22 cellular contexts compared by ENCODE assay signal in genomic region chr22:29341849-29342127, GRCh38. TPM values are rescaled to one million over a fixed set of nuclear protein-coding genes. Genes with fewer than 3 reads are reported as not detected.
"Had no signal": no experiment of that assay in that cellular context is flagged by ENCODE, and none has a peak within 500 bp of the region (broad histone marks: within the 10 kb centered on the region; RNA-seq: fewer than 3 reads in every experiment).

No MANE protein-coding gene starts in this region.

- FAIRE-seq: bronchial epithelial cell had no signal

- H3K27me3 ChIP-seq: ascending aorta, esophagus squamous epithelium, neutrophil, suprapubic skin, upper lobe of left lung had no signal

- H3K4me1 Mint-ChIP-seq: activated CD4-positive, alpha-beta T cell treated with anti-CD3 and anti-CD28 coated beads, Interleukin-2, amount 10 ng/mL, durations not matched to agents 24 days and 14 days; activated naive CD4-positive, alpha-beta T cell treated with anti-CD3 and anti-CD28 coated beads, Interleukin-2, amount 50 U/mL, for 24 hours; immature natural killer cell had no signal

- ATAC-seq: activated T-cell treated with anti-CD3 and anti-CD28 coated beads, Interleukin-2, amount 50 U/mL, for 4 hours; effector memory CD8-positive, alpha-beta T cell; naive thymus-derived CD4-positive, alpha-beta T cell had no signal

- DNase-seq: activated CD4-positive, alpha-beta T cell treated with anti-CD3 and anti-CD28 coated beads, Interleukin-2, amount 10 ng/mL, durations not matched to agents 24 days and 14 days; activated CD4-positive, CD25-positive, alpha-beta regulatory T cell; activated CD8-positive, alpha-beta memory T cell treated with anti-CD3 and anti-CD28 coated beads, Interleukin-2, amount 50 U/mL, for 4 hours; activated effector memory CD4-positive, alpha-beta T cell treated with anti-CD3 and anti-CD28 coated beads, Interleukin-2, amount 50 U/mL, for 16 hours; activated T-cell treated with anti-CD3 and anti-CD28 coated beads, Interleukin-2, amount 50 U/mL, for 4 hours; effector memory CD8-positive, alpha-beta T cell; esophagus squamous epithelium; immature natural killer cell; mesendoderm; naive thymus-derived CD4-positive, alpha-beta T cell; stimulated activated CD4-positive, alpha-beta T cell treated with anti-CD3 and anti-CD28 coated beads, Interleukin-12 subunit alpha, Interleukin-12 subunit beta, amount 100 ng/mL, for 4 hours; stimulated activated CD4-positive, alpha-beta T cell treated with anti-CD3 and anti-CD28 coated beads, Interleukin-1b, Interleukin-23, amount 100 ng/mL, for 48 hours; stimulated activated CD8-positive, alpha-beta memory T cell treated with anti-CD3 and anti-CD28 coated beads, Interleukin-4, amount 100 ng/mL, for 48 hours; T-helper 1 cell; T-helper 9 cell; upper lobe of left lung had no signal

- H3K9me3 Mint-ChIP-seq: activated CD4-positive, alpha-beta T cell treated with anti-CD3 and anti-CD28 coated beads, Interleukin-2, amount 10 ng/mL, durations not matched to agents 24 days and 14 days; activated naive CD4-positive, alpha-beta T cell treated with anti-CD3 and anti-CD28 coated beads, Interleukin-2, amount 50 U/mL, for 24 hours; activated T-cell treated with anti-CD3 and anti-CD28 coated beads, Interleukin-2, amount 50 U/mL, for 4 hours; effector memory CD8-positive, alpha-beta T cell; immature natural killer cell; naive thymus-derived CD4-positive, alpha-beta T cell; stimulated activated naive CD8-positive, alpha-beta T cell treated with anti-CD3 and anti-CD28 coated beads, Interleukin-15, Interleukin-2, amounts not matched to agents 100 ng/mL and 50 ng/mL, for 24 hours had no signal

- H3K4me3 Mint-ChIP-seq: activated CD4-positive, alpha-beta T cell treated with anti-CD3 and anti-CD28 coated beads, Interleukin-2, amount 10 ng/mL, durations not matched to agents 24 days and 14 days; activated naive CD4-positive, alpha-beta T cell treated with anti-CD3 and anti-CD28 coated beads, Interleukin-2, amount 50 U/mL, for 24 hours; activated T-cell treated with anti-CD3 and anti-CD28 coated beads, Interleukin-2, amount 50 U/mL, for 4 hours; effector memory CD8-positive, alpha-beta T cell; immature natural killer cell; naive thymus-derived CD4-positive, alpha-beta T cell; stimulated activated naive CD8-positive, alpha-beta T cell treated with anti-CD3 and anti-CD28 coated beads, Interleukin-15, Interleukin-2, amounts not matched to agents 100 ng/mL and 50 ng/mL, for 24 hours had no signal

- H3K27ac Mint-ChIP-seq: activated CD4-positive, alpha-beta T cell treated with anti-CD3 and anti-CD28 coated beads, Interleukin-2, amount 10 ng/mL, durations not matched to agents 24 days and 14 days; activated naive CD4-positive, alpha-beta T cell treated with anti-CD3 and anti-CD28 coated beads, Interleukin-2, amount 50 U/mL, for 24 hours; effector memory CD8-positive, alpha-beta T cell; naive thymus-derived CD4-positive, alpha-beta T cell; stimulated activated naive CD8-positive, alpha-beta T cell treated with anti-CD3 and anti-CD28 coated beads, Interleukin-15, Interleukin-2, amounts not matched to agents 100 ng/mL and 50 ng/mL, for 24 hours had no signal

- H3K4me3 ChIP-seq: ascending aorta, esophagus squamous epithelium, suprapubic skin, upper lobe of left lung had no signal

- H3K27ac ChIP-seq: ascending aorta, esophagus squamous epithelium, neutrophil, suprapubic skin had no signal

- H3K9me3 ChIP-seq: ascending aorta, esophagus squamous epithelium, neutrophil, suprapubic skin, upper lobe of left lung had no signal

- H3K27me3 Mint-ChIP-seq: activated CD4-positive, alpha-beta T cell treated with anti-CD3 and anti-CD28 coated beads, Interleukin-2, amount 10 ng/mL, durations not matched to agents 24 days and 14 days; activated naive CD4-positive, alpha-beta T cell treated with anti-CD3 and anti-CD28 coated beads, Interleukin-2, amount 50 U/mL, for 24 hours; effector memory CD8-positive, alpha-beta T cell; naive thymus-derived CD4-positive, alpha-beta T cell; stimulated activated naive CD8-positive, alpha-beta T cell treated with anti-CD3 and anti-CD28 coated beads, Interleukin-15, Interleukin-2, amounts not matched to agents 100 ng/mL and 50 ng/mL, for 24 hours had no signal

RNA-seq across cellular contexts. Expression of gene RASL10A, which starts 26.3 kb away (rescaled TPM):
- total RNA-seq: ascending aorta, bronchial epithelial cell had no signal
- polyA plus RNA-seq: immature natural killer cell; naive thymus-derived CD4-positive, alpha-beta T cell had no signal
